ENCODE assay signal across 8 cellular contexts in genomic region chr1:23825762-23826522, GRCh38. TPM values are rescaled to one million over a fixed set of nuclear protein-coding genes. Genes with fewer than 3 reads are reported as not detected.
DNase-seq lines count a peak whose midpoint lies in the region; ATAC-seq and TF ChIP-seq lines count a peak whose summit lies in the region.

No MANE protein-coding gene starts in this region.

- intact Hi-C loops in Caco-2 (cut with micrococcal nuclease; ENCODE audit: unreplicated experiment) (loop anchor here (1.0 kb wide), 1 partner anchor 17 kb away; no protein-coding TSS in a partner anchor), HCT116 (cut with micrococcal nuclease) (no loop called here), activated B cell treated with CpG ODN at 0.5 μM for 24 hours (cut with micrococcal nuclease) (loop anchor here (1.0 kb wide), 5 partner anchors 12 to 90 kb away; partner anchors contain the start of genes FUCA1 and GALE)

- H3K4me1 ChIP-seq in Caco-2 (no peaks in the 10 kb centered on the region), HCT116 (ENCODE audit: control insufficient read depth in 1 of 2, insufficient read depth in 2 of 2, low read length in 2 of 2) (peaks cover 2 to 18% of the 10 kb centered on the region in 2 experiments; a peak in 3 of 4 replicates), iPS-15b (ENCODE audit: control insufficient read depth, insufficient read depth, low read length) (no peaks in the 10 kb centered on the region)

- H3K9me3 Mint-ChIP-seq in Caco-2 (ENCODE audit: unreplicated experiment) (no peaks in the 10 kb centered on the region), activated B cell treated with CpG ODN at 0.5 μM for 24 hours (no peaks in the 10 kb centered on the region)
- no peaks in the 10 kb centered on the region for H3K9me3 Mint-ChIP-seq in stimulated activated naive CD8-positive, alpha-beta T cell treated with anti-CD3 and anti-CD28 coated beads, Interleukin-15, amount 100 ng/mL, for 72 hours

- no peak for TF ChIP-seq POLR2A in HCT116 (IDR thresholded peaks at IDR 0.05; ENCODE audit: borderline replicate concordance, extremely low read depth, insufficient read depth, insufficient read length)

- TF ChIP-seq CTCF in Caco-2 (IDR thresholded peaks at IDR 0.05; ENCODE audit: insufficient read depth in 1 of 2, low read depth in 1 of 2, low read length in 1 of 2, severe bottlenecking in 1 of 2, unreplicated experiment in 1 of 2) (no peak), HCT116 (IDR thresholded peaks at IDR 0.05 in 2 of 3, conservative IDR thresholded peaks at IDR 0.05 in 1 of 3; ENCODE audit: borderline replicate concordance in 1 of 3, insufficient read depth in 1 of 3, low read depth in 2 of 3, low read length in 2 of 3) (no peak), activated B cell treated with CpG ODN at 0.5 μM for 24 hours (IDR thresholded peaks at IDR 0.05) (no peak)

- no peaks in the 10 kb centered on the region for H4K20me1 ChIP-seq in HCT116 (ENCODE audit: insufficient read depth)

- H3K27me3 ChIP-seq in Caco-2 (replicated peaks; ENCODE audit: control insufficient read depth, insufficient read depth, low read length) = no peaks in the 10 kb centered on the region
- H3K27me3 ChIP-seq in HCT116 (ENCODE audit: insufficient read depth, low read length) = no peaks in the 10 kb centered on the region
- no peaks in the 10 kb centered on the region for H3K27me3 ChIP-seq in iPS-15b (ENCODE audit: control insufficient read depth, insufficient read depth, low read length)

- H3K36me3 Mint-ChIP-seq in Caco-2 (ENCODE audit: insufficient read depth, unreplicated experiment) = peaks cover 6% of the 10 kb centered on the region
- peaks cover 5% of the 10 kb centered on the region for H3K36me3 Mint-ChIP-seq in activated B cell treated with CpG ODN at 0.5 μM for 24 hours (ENCODE audit: low read depth)

- H3K27ac ChIP-seq in HCT116 (ENCODE audit: low read depth, low read length) = peak overlapping the region; percentile 75

- peak overlapping the region; percentile 76 for H3K4me3 ChIP-seq in Caco-2 (ENCODE audit: low read depth, low read length)
- H3K4me3 ChIP-seq in HCT116 (replicated peaks in 1 of 2; ENCODE audit: low read depth in 1 of 2, low read length in 2 of 2) = peak overlapping the region; percentile 81 to 99
- peak overlapping the region; percentile 97 for H3K4me3 ChIP-seq in iPS-15b (ENCODE audit: low read depth, low read length)

- no peaks in the 10 kb centered on the region for H3K4me1 Mint-ChIP-seq in Caco-2 (ENCODE audit: low read depth, unreplicated experiment)
- peaks cover 20% of the 10 kb centered on the region for H3K4me1 Mint-ChIP-seq in activated B cell treated with CpG ODN at 0.5 μM for 24 hours
- peaks cover 21% of the 10 kb centered on the region for H3K4me1 Mint-ChIP-seq in stimulated activated naive CD8-positive, alpha-beta T cell treated with anti-CD3 and anti-CD28 coated beads, Interleukin-15, amount 100 ng/mL, for 72 hours

- no peak for TF ChIP-seq RAD21 in HCT116 (IDR thresholded peaks at IDR 0.05; ENCODE audit: low read depth)

- CTCF ChIA-PET in Caco-2 (lab: Charles Lee) (interaction anchor here (0.6 to 0.7 kb wide), 4 partner anchors 12 to 324 kb away, joined by 3 read pairs; no protein-coding TSS in a partner anchor), HCT116 (lab: Charles Lee) (interaction anchor here (2.6 kb wide), 1 partner anchor 16 kb away, joined by 16 read pairs; no protein-coding TSS in a partner anchor), activated B cell treated with CpG ODN at 0.5 μM for 24 hours (lab: Charles Lee) (interaction anchor here (0.6 to 4.9 kb wide), 3 partner anchors 15 to 91 kb away, joined by 3 to 36 read pairs (median 6); no protein-coding TSS in a partner anchor)

- peak; percentile 7; the same call in 1 of the 2 replicates for ATAC-seq in HCT116
- peak; percentile 27 for ATAC-seq in activated B cell treated with CpG ODN at 0.5 μM for 24 hours (ENCODE audit: low read depth)
- peak; percentile 78 for ATAC-seq in stimulated activated naive CD8-positive, alpha-beta T cell treated with anti-CD3 and anti-CD28 coated beads, Interleukin-15, amount 100 ng/mL, for 72 hours
- no peak for ATAC-seq in GM21390 (IDR thresholded peaks at IDR 0.05; ENCODE audit: unreplicated experiment)

- H3K4me2 ChIP-seq in HCT116 (ENCODE audit: low read length) = peak overlapping the region; percentile 88

- H3K27ac Mint-ChIP-seq in Caco-2 (ENCODE audit: unreplicated experiment) = peak overlapping the region; percentile 88
- H3K27ac Mint-ChIP-seq in activated B cell treated with CpG ODN at 0.5 μM for 24 hours = peak overlapping the region; percentile 95
- peak overlapping the region; percentile 95 to 99 for H3K27ac Mint-ChIP-seq in stimulated activated naive CD8-positive, alpha-beta T cell treated with anti-CD3 and anti-CD28 coated beads, Interleukin-15, amount 100 ng/mL, for 72 hours

- H3K9ac ChIP-seq in HCT116 (ENCODE audit: low read length) = peak overlapping the region; percentile 88
- H3K9ac ChIP-seq in iPS-15b (ENCODE audit: low read depth, low read length) = no peak overlapping the region

- H3K4me3 Mint-ChIP-seq in Caco-2 (ENCODE audit: unreplicated experiment) = peak overlapping the region; percentile 85
- H3K4me3 Mint-ChIP-seq in activated B cell treated with CpG ODN at 0.5 μM for 24 hours = peak overlapping the region; percentile 96
- peak overlapping the region; percentile 93 to 96 for H3K4me3 Mint-ChIP-seq in stimulated activated naive CD8-positive, alpha-beta T cell treated with anti-CD3 and anti-CD28 coated beads, Interleukin-15, amount 100 ng/mL, for 72 hours

- H3K9me3 ChIP-seq in Caco-2 (no peaks in the 10 kb centered on the region), HCT116 (ENCODE audit: control insufficient read depth in 1 of 2, insufficient read depth in 1 of 2, low read depth in 1 of 2, low read length in 2 of 2) (no peaks in the 10 kb centered on the region), iPS-15b (ENCODE audit: control insufficient read depth, insufficient read depth, low read length) (no peaks in the 10 kb centered on the region)

- BruUV-seq in Caco-2 (replicated peaks; lab: Mats Ljungman, UMichigan) (no TSS peak), HCT116 (replicated peaks; lab: Mats Ljungman, UMichigan) (no TSS peak)

- H3K27me3 Mint-ChIP-seq in Caco-2 (ENCODE audit: insufficient read depth, unreplicated experiment) (no peaks in the 10 kb centered on the region), activated B cell treated with CpG ODN at 0.5 μM for 24 hours (no peaks in the 10 kb centered on the region)
- H3K27me3 Mint-ChIP-seq in stimulated activated naive CD8-positive, alpha-beta T cell treated with anti-CD3 and anti-CD28 coated beads, Interleukin-15, amount 100 ng/mL, for 72 hours = no peaks in the 10 kb centered on the region

- RAD21 ChIA-PET in HCT116 (lab: Charles Lee; ENCODE audit: low non-redundant PET in 1 of 2, low total read pairs in 2 of 2, uncharacterized antibody in 2 of 2, unreplicated experiment in 2 of 2) = interaction anchor here in 1 of 2 experiments (0.6 kb wide), 1 partner anchor 193 kb away, joined by 3 read pairs; no protein-coding TSS in a partner anchor

- peaks cover 11% of the 10 kb centered on the region for H3K79me2 ChIP-seq in HCT116 (ENCODE audit: insufficient read depth, low read length)

- POLR2A ChIA-PET in Caco-2 (lab: Charles Lee) = interaction anchor here (0.6 to 1.3 kb wide), 9 partner anchors 12 to 818 kb away, joined by 3 to 11 read pairs (median 5); partner anchors contain the start of genes GALE and PNRC2
- POLR2A ChIA-PET in HCT116 (lab: Charles Lee) = interaction anchor here (0.6 to 1.5 kb wide), 5 partner anchors 24 to 94 kb away, joined by 3 to 5 read pairs (median 4); no protein-coding TSS in a partner anchor
- POLR2A ChIA-PET in activated B cell treated with CpG ODN at 0.5 μM for 24 hours (lab: Charles Lee) = interaction anchor here (0.6 to 3.8 kb wide), 30 partner anchors 9 to 1513 kb away, joined by 3 to 44 read pairs (median 5); partner anchors contain the start of genes CNR2, GALE, PITHD1 and PNRC2

- H3K9me2 ChIP-seq in HCT116 (ENCODE audit: insufficient read depth) = no peaks in the 10 kb centered on the region

- DNase-seq in Caco-2 = no peak
- DNase-seq in HCT116 (ENCODE audit: low read depth, low spot score) = no peak
- DNase-seq in activated B cell treated with CpG ODN at 0.5 μM for 24 hours = no peak
- no peak for DNase-seq in stimulated activated naive CD8-positive, alpha-beta T cell treated with anti-CD3 and anti-CD28 coated beads, Interleukin-15, amount 100 ng/mL, for 72 hours
- DNase-seq in stimulated activated CD4-positive, alpha-beta T cell treated with anti-CD3 and anti-CD28 coated beads, Interleukin-1b, Interleukin-23, amount 100 ng/mL, for 48 hours = no peak
- DNase-seq in pons (ENCODE audit: low spot score) = no peak

- H2AFZ ChIP-seq in HCT116 (ENCODE audit: low read depth, low read length, poor library complexity, severe bottlenecking) = no peak overlapping the region

- H3K36me3 ChIP-seq in Caco-2 (ENCODE audit: control insufficient read depth, insufficient read depth, low read length) (no peaks in the 10 kb centered on the region), HCT116 (ENCODE audit: control insufficient read depth in 1 of 2, insufficient read depth in 2 of 2, low read length in 2 of 2) (no peaks in the 10 kb centered on the region), iPS-15b (ENCODE audit: control insufficient read depth, insufficient read depth, low read length) (no peaks in the 10 kb centered on the region)

TF ChIP-seq in HCT116, 20 proteins besides CTCF, POLR2A, EP300 and RAD21 (continues in another document):
- no peak for TF ChIP-seq POLR2AphosphoS5 (IDR thresholded peaks at IDR 0.05; ENCODE audit: low read depth, low read length)
- TF ChIP-seq FOSL1 (IDR thresholded peaks at IDR 0.05; ENCODE audit: low read depth) = no peak
- TF ChIP-seq SP1 (IDR thresholded peaks at IDR 0.05; ENCODE audit: low read depth) = no peak

RNA-seq across cellular contexts. Expression of gene HMGCL, which starts 0.7 kb away (rescaled TPM):
- 18.3 and 19.4 TPM in 2 replicates for total RNA-seq in Caco-2 (2022)
- 36.2 TPM for total RNA-seq in HCT116 (2021; ENCODE audit: unreplicated experiment)
- 40.8 and 47.2 TPM in 2 replicates for polyA plus RNA-seq in HCT116 (2012)
- 21.0 and 30.7 TPM in 2 replicates for total RNA-seq in activated B cell treated with CpG ODN at 0.5 μM for 24 hours

RNA-seq across cellular contexts. Expression of gene GALE, which starts 25.4 kb away (rescaled TPM):
- total RNA-seq in Caco-2 (2022) = 51.6 and 57.1 TPM in 2 replicates
- total RNA-seq in HCT116 (2021; ENCODE audit: unreplicated experiment) = 114 TPM
- 126 and 140 TPM in 2 replicates for polyA plus RNA-seq in HCT116 (2012)
- 15.9 and 16.4 TPM in 2 replicates for total RNA-seq in activated B cell treated with CpG ODN at 0.5 μM for 24 hours

RNA-seq across cellular contexts. Expression of gene LYPLA2, which starts 35.0 kb away (rescaled TPM):
- 52.5 and 63.1 TPM in 2 replicates for total RNA-seq in Caco-2 (2022)
- total RNA-seq in HCT116 (2021; ENCODE audit: unreplicated experiment) = 78.0 TPM
- polyA plus RNA-seq in HCT116 (2012) = 64.3 and 66.1 TPM in 2 replicates
- total RNA-seq in activated B cell treated with CpG ODN at 0.5 μM for 24 hours = 75.8 and 81.6 TPM in 2 replicates

RNA-seq across cellular contexts. Expression of gene FUCA1, which starts 42.1 kb away (rescaled TPM):
- 21.3 and 25.5 TPM in 2 replicates for total RNA-seq in Caco-2 (2022)
- 20.7 TPM for total RNA-seq in HCT116 (2021; ENCODE audit: unreplicated experiment)
- 15.6 and 21.2 TPM in 2 replicates for polyA plus RNA-seq in HCT116 (2012)
- total RNA-seq in activated B cell treated with CpG ODN at 0.5 μM for 24 hours = 9.5 and 10.7 TPM in 2 replicates

RNA-seq across cellular contexts. Expression of gene PITHD1, which starts 47.7 kb away (rescaled TPM):
- 44.7 and 47.8 TPM in 2 replicates for total RNA-seq in Caco-2 (2022)
- 57.2 TPM for total RNA-seq in HCT116 (2021; ENCODE audit: unreplicated experiment)
- polyA plus RNA-seq in HCT116 (2012) = 30.0 and 36.7 TPM in 2 replicates
- 58.7 and 63.3 TPM in 2 replicates for total RNA-seq in activated B cell treated with CpG ODN at 0.5 μM for 24 hours
